In genomic region chrX:23864719-23865349, GRCh38 we compare ENCODE assay signal across 35 cellular contexts. TPM values are rescaled to one million over a fixed set of nuclear protein-coding genes. Genes with fewer than 3 reads are reported as not detected.
"Had no signal": no experiment of that assay in that cellular context is flagged by ENCODE, and none has a peak within 500 bp of the region (broad histone marks: within the 10 kb centered on the region; RNA-seq: fewer than 3 reads in every experiment).

No MANE protein-coding gene starts in this region.

- H3K36me3 ChIP-seq: ascending aorta, Peyer's patch, SJSA1 had no signal

- H3K27me3 ChIP-seq: ascending aorta, body of pancreas, Peyer's patch, SJSA1 had no signal

- ATAC-seq: activated CD8-positive, alpha-beta memory T cell treated with anti-CD3 and anti-CD28 coated beads, Interleukin-2, amount 10 ng/mL, durations not matched to agents 7 days and 5 days; activated naive CD8-positive, alpha-beta T cell treated with anti-CD3 and anti-CD28 coated beads, Interleukin-2, amount 50 U/mL, for 24 hours; body of pancreas; SK-N-SH treated with all-trans-retinoic acid at 6 μM for 48 hours had no signal

- H3K27me3 Mint-ChIP-seq: activated B cell treated with CpG ODN at 0.5 μM for 24 hours; activated CD4-positive, alpha-beta T cell treated with anti-CD3 and anti-CD28 coated beads, Interleukin-2, amount 10 ng/mL, durations not matched to agents 24 days and 14 days; activated CD8-positive, alpha-beta memory T cell treated with anti-CD3 and anti-CD28 coated beads, Interleukin-2, amount 10 ng/mL, durations not matched to agents 7 days and 5 days; activated naive CD4-positive, alpha-beta T cell treated with anti-CD3 and anti-CD28 coated beads, Interleukin-2, amount 50 U/mL, for 24 hours; activated naive CD8-positive, alpha-beta T cell treated with anti-CD3 and anti-CD28 coated beads, Interleukin-2, amount 50 U/mL, for 24 hours; IgD-negative memory B cell had no signal

- H3K9me3 ChIP-seq: ascending aorta, body of pancreas, Peyer's patch, SJSA1 had no signal

- H3K27ac ChIP-seq: ascending aorta, body of pancreas, KMS-11, Peyer's patch, RWPE1, SJSA1 had no signal

- H3K9ac ChIP-seq: KMS-11 had no signal

- H3K4me3 Mint-ChIP-seq: activated B cell treated with CpG ODN at 0.5 μM for 24 hours; activated CD4-positive, alpha-beta T cell treated with anti-CD3 and anti-CD28 coated beads, Interleukin-2, amount 10 ng/mL, durations not matched to agents 24 days and 14 days; activated CD8-positive, alpha-beta memory T cell treated with anti-CD3 and anti-CD28 coated beads, Interleukin-2, amount 10 ng/mL, durations not matched to agents 7 days and 5 days; activated naive CD4-positive, alpha-beta T cell treated with anti-CD3 and anti-CD28 coated beads, Interleukin-2, amount 50 U/mL, for 24 hours; activated naive CD8-positive, alpha-beta T cell treated with anti-CD3 and anti-CD28 coated beads, Interleukin-2, amount 50 U/mL, for 24 hours; activated T-cell treated with anti-CD3 and anti-CD28 coated beads, Interleukin-2, amount 50 U/mL, for 24 hours; activated T-helper 1 cell treated with anti-CD3 and anti-CD28 coated beads, Interleukin-12 subunit alpha, Interleukin-12 subunit beta, Interleukin-2, Interleukin-4 antibody, amounts not matched to agents 30 ng/mL and 10 ng/mL and 1 ng/mL, durations not matched to agents 14 hours and 24 hours and 36 hours; IgD-negative memory B cell; T-helper 2 cell treated with Interferon-gamma antibody and Interleukin-4, amounts not matched to agents 5 μg/mL and 100 μg/mL, for 36 hours had no signal

- H3K27ac Mint-ChIP-seq: activated B cell treated with CpG ODN at 0.5 μM for 24 hours; activated CD4-positive, alpha-beta T cell treated with anti-CD3 and anti-CD28 coated beads, Interleukin-2, amount 10 ng/mL, durations not matched to agents 24 days and 14 days; activated CD8-positive, alpha-beta memory T cell treated with anti-CD3 and anti-CD28 coated beads, Interleukin-2, amount 10 ng/mL, durations not matched to agents 7 days and 5 days; activated naive CD4-positive, alpha-beta T cell treated with anti-CD3 and anti-CD28 coated beads, Interleukin-2, amount 50 U/mL, for 24 hours; activated naive CD8-positive, alpha-beta T cell treated with anti-CD3 and anti-CD28 coated beads, Interleukin-2, amount 50 U/mL, for 24 hours; activated T-cell treated with anti-CD3 and anti-CD28 coated beads, Interleukin-2, amount 50 U/mL, for 24 hours; activated T-helper 1 cell treated with anti-CD3 and anti-CD28 coated beads, Interleukin-12 subunit alpha, Interleukin-12 subunit beta, Interleukin-2, Interleukin-4 antibody, amounts not matched to agents 30 ng/mL and 10 ng/mL and 1 ng/mL, durations not matched to agents 14 hours and 24 hours and 36 hours; T-helper 2 cell treated with Interferon-gamma antibody and Interleukin-4, amounts not matched to agents 5 μg/mL and 100 μg/mL, for 36 hours had no signal

- H3K4me1 ChIP-seq: ascending aorta, body of pancreas, Peyer's patch, SJSA1 had no signal

- H3K9me3 Mint-ChIP-seq: activated B cell treated with CpG ODN at 0.5 μM for 24 hours; activated CD4-positive, alpha-beta T cell treated with anti-CD3 and anti-CD28 coated beads, Interleukin-2, amount 10 ng/mL, durations not matched to agents 24 days and 14 days; activated naive CD4-positive, alpha-beta T cell treated with anti-CD3 and anti-CD28 coated beads, Interleukin-2, amount 50 U/mL, for 24 hours; activated naive CD8-positive, alpha-beta T cell treated with anti-CD3 and anti-CD28 coated beads, Interleukin-2, amount 50 U/mL, for 24 hours; activated T-cell treated with anti-CD3 and anti-CD28 coated beads, Interleukin-2, amount 50 U/mL, for 24 hours; activated T-helper 1 cell treated with anti-CD3 and anti-CD28 coated beads, Interleukin-12 subunit alpha, Interleukin-12 subunit beta, Interleukin-2, Interleukin-4 antibody, amounts not matched to agents 30 ng/mL and 10 ng/mL and 1 ng/mL, durations not matched to agents 14 hours and 24 hours and 36 hours; T-helper 2 cell treated with Interferon-gamma antibody and Interleukin-4, amounts not matched to agents 5 μg/mL and 100 μg/mL, for 36 hours had no signal

- H3K4me3 ChIP-seq: ascending aorta, body of pancreas, Peyer's patch, SJSA1 had no signal

- H3K4me1 Mint-ChIP-seq: activated B cell treated with CpG ODN at 0.5 μM for 24 hours; activated CD4-positive, alpha-beta T cell treated with anti-CD3 and anti-CD28 coated beads, Interleukin-2, amount 10 ng/mL, durations not matched to agents 24 days and 14 days had no signal

- DNase-seq: activated B cell treated with CpG ODN at 0.5 μM for 24 hours; activated CD4-positive, alpha-beta T cell treated with anti-CD3 and anti-CD28 coated beads for 1 hour; activated CD4-positive, alpha-beta T cell treated with anti-CD3 and anti-CD28 coated beads, Interleukin-2, amount 10 ng/mL, durations not matched to agents 24 days and 14 days; activated CD4-positive, alpha-beta T cell treated with anti-CD3 and anti-CD28 coated beads, Interleukin-2, amount 50 U/mL, for 48 hours; activated CD8-positive, alpha-beta memory T cell treated with anti-CD3 and anti-CD28 coated beads, Interleukin-2, amount 10 ng/mL, durations not matched to agents 7 days and 5 days; activated effector memory CD4-positive, alpha-beta T cell treated with Interleukin-2 at 50 U/mL for 16 hours; activated naive CD4-positive, alpha-beta T cell; activated naive CD8-positive, alpha-beta T cell treated with anti-CD3 and anti-CD28 coated beads, Interleukin-2, amount 50 U/mL, for 24 hours; activated T-cell treated with anti-CD3 and anti-CD28 coated beads, Interleukin-2, amount 50 U/mL, for 24 hours; amniotic stem cell; body of pancreas; central memory CD4-positive, alpha-beta T cell; NCI-H1092; NCI-H1436 treated with DMSO at 0.1 percent for 48 hours; NCI-H187; NCI-H2081; NCI-H2171; NCI-H345; NCI-H510A; NCI-H748 treated with DMSO at 0.1 percent for 48 hours; Peyer's patch; SHP77; SW 1271 had no signal

RNA-seq across cellular contexts. Expression of gene APOO, which starts 42.9 kb away (rescaled TPM):
- total RNA-seq: ascending aorta had no signal

RNA-seq across cellular contexts. Expression of gene CXorf58, which starts 43.0 kb away (rescaled TPM):
- total RNA-seq: activated B cell treated with CpG ODN at 0.5 μM for 24 hours; activated CD4-positive, alpha-beta T cell treated with anti-CD3 and anti-CD28 coated beads, Interleukin-2, amount 10 ng/mL, durations not matched to agents 24 days and 14 days; activated T-helper 1 cell treated with anti-CD3 and anti-CD28 coated beads, Interleukin-12 subunit alpha, Interleukin-12 subunit beta, Interleukin-2, Interleukin-4 antibody, amounts not matched to agents 30 ng/mL and 10 ng/mL and 1 ng/mL, durations not matched to agents 14 hours and 24 hours and 36 hours; ascending aorta; bronchial epithelial cell; MCF 10A; SJSA1; T-helper 1 cell treated with Interleukin-12 subunit alpha and Interleukin-12 subunit beta and Interleukin-4 antibody, amounts not matched to agents 30 ng/mL and 1 ng/mL, for 36 hours had no signal
